ENCODE assay signal across 16 cellular contexts in the genomic region with DNA sequence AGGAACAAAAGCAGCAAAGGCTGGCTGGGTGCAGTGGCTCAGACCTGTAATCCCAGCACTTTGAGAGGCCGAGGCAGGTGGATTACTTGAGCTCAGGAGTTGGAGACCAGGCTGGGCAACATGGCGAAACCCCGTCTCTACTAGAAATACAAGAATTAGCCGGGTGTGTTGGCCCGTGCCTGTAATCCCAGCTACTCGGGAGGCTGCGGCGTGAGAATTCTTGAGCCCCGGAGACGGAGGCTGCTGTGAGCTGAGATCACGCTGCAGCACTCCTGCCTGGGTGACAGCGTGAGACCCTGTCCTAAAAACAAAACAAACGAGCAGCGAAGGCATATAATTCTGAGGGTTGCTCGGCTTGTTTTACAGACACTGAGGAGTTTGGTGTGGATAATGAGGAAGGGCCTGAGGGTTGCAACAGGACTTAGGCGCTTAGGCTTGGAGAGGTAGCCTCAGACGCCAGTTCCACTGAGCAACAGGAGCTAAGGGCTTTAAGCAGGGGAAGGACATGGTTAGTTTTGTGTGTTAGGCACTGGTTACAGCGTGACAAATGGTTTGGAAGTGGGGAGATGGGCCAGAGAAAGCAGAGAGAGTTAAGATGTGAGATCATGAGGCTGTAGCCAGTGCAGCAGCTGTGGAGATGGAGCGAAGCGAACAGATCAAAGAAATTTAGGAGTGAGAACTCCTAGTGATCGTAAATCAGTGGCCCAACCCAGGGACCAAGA. TPM values are rescaled to one million over a fixed set of nuclear protein-coding genes. Genes with fewer than 3 reads are reported as not detected.
A peak's percentile ranks its signal among the peaks of the same experiment; 100 is the strongest.
DNase-seq lines count a peak whose midpoint lies in the region; ATAC-seq and TF ChIP-seq lines count a peak whose summit lies in the region.
"Had no signal": no experiment of that assay in that cellular context is flagged by ENCODE, and none has a peak within 500 bp of the region (broad histone marks: within the 10 kb centered on the region; RNA-seq: fewer than 3 reads in every experiment).

No MANE protein-coding gene starts in this region.

- peak overlapping the region; percentile 97 for H3K27ac Mint-ChIP-seq in activated T-helper 2 cell treated with anti-CD3 and anti-CD28 coated beads, Interferon-gamma antibody, Interleukin-2, Interleukin-4, amounts not matched to agents 10 μg/mL and 5 μg/mL and 100 μg/mL, durations not matched to agents 14 hours and 24 hours and 36 hours
- peak overlapping the region in 4 of 6 donors; percentile 6 to 88 (median 58) for H3K27ac Mint-ChIP-seq in naive B cell
- peak overlapping the region; percentile 98 for H3K27ac Mint-ChIP-seq in type B pancreatic cell

- peaks cover 21% of the 10 kb centered on the region for H3K4me1 Mint-ChIP-seq in activated T-cell treated with anti-CD3 and anti-CD28 coated beads, Interleukin-2, amount 50 U/mL, for 4 hours (ENCODE audit: low read depth)
- H3K4me1 Mint-ChIP-seq in activated T-helper 2 cell treated with anti-CD3 and anti-CD28 coated beads, Interferon-gamma antibody, Interleukin-2, Interleukin-4, amounts not matched to agents 10 μg/mL and 5 μg/mL and 100 μg/mL, durations not matched to agents 14 hours and 24 hours and 36 hours (ENCODE audit: low read depth), result peaks cover 21% of the 10 kb centered on the region
- H3K4me1 Mint-ChIP-seq in naive B cell (peaks cover 21 to 33% (median 27%) of the 10 kb centered on the region in 3 donors), type B pancreatic cell (ENCODE audit: unreplicated experiment) (peaks cover 37% of the 10 kb centered on the region)

- no peak for TF ChIP-seq CTCF in type B pancreatic cell (conservative IDR thresholded peaks at IDR 0.05)
- no peak for TF ChIP-seq CTCF in right atrium auricular region (IDR thresholded peaks at IDR 0.05)

- no peaks in the 10 kb centered on the region for H3K27me3 ChIP-seq in right atrium auricular region
- H3K27me3 ChIP-seq: cardiac muscle cell had no signal

- intact Hi-C loops in activated T-helper 2 cell treated with anti-CD3 and anti-CD28 coated beads, Interferon-gamma antibody, Interleukin-2, Interleukin-4, amounts not matched to agents 10 μg/mL and 5 μg/mL and 100 μg/mL, durations not matched to agents 14 hours and 24 hours and 36 hours (cut with micrococcal nuclease), result loop anchor here (5.0 kb wide), 1 partner anchor 135 kb away; a partner anchor contains a TSS

- H3K4me1 ChIP-seq in right atrium auricular region, result peaks cover 0 to 13% of the 10 kb centered on the region in 2 donors

- no peaks in the 10 kb centered on the region for H3K9me3 Mint-ChIP-seq in activated T-cell treated with anti-CD3 and anti-CD28 coated beads, Interleukin-2, amount 50 U/mL, for 4 hours
- H3K9me3 Mint-ChIP-seq in activated T-helper 2 cell treated with anti-CD3 and anti-CD28 coated beads, Interferon-gamma antibody, Interleukin-2, Interleukin-4, amounts not matched to agents 10 μg/mL and 5 μg/mL and 100 μg/mL, durations not matched to agents 14 hours and 24 hours and 36 hours, result no peaks in the 10 kb centered on the region
- H3K9me3 Mint-ChIP-seq in naive B cell, result peaks cover 0 to 2% (median 0%) of the 10 kb centered on the region in 7 donors
- H3K9me3 Mint-ChIP-seq in type B pancreatic cell, result peaks cover 4% of the 10 kb centered on the region
- H3K9me3 Mint-ChIP-seq: T-helper 2 cell treated with Interferon-gamma antibody and Interleukin-4, amounts not matched to agents 5 μg/mL and 100 μg/mL, for 36 hours had no signal

- H3K9me3 ChIP-seq in right atrium auricular region, result no peaks in the 10 kb centered on the region

- H3K27me3 Mint-ChIP-seq in activated T-cell treated with anti-CD3 and anti-CD28 coated beads, Interleukin-2, amount 50 U/mL, for 4 hours (ENCODE audit: low read depth), result no peaks in the 10 kb centered on the region
- H3K27me3 Mint-ChIP-seq in activated T-helper 2 cell treated with anti-CD3 and anti-CD28 coated beads, Interferon-gamma antibody, Interleukin-2, Interleukin-4, amounts not matched to agents 10 μg/mL and 5 μg/mL and 100 μg/mL, durations not matched to agents 14 hours and 24 hours and 36 hours (ENCODE audit: low read depth), result no peaks in the 10 kb centered on the region
- no peaks in the 10 kb centered on the region for H3K27me3 Mint-ChIP-seq in naive B cell
- peaks cover 4% of the 10 kb centered on the region for H3K27me3 Mint-ChIP-seq in type B pancreatic cell

- H3K4me3 ChIP-seq in right atrium auricular region, result no peak overlapping the region

- no peak for DNase-seq in activated T-cell treated with anti-CD3 and anti-CD28 coated beads, Interleukin-2, amount 50 U/mL, for 4 hours
- DNase-seq in activated T-cell treated with anti-CD3 and anti-CD28 coated beads, Interleukin-2, amount 50 U/mL, for 48 hours, result no peak
- DNase-seq in activated T-helper 2 cell treated with anti-CD3 and anti-CD28 coated beads, Interferon-gamma antibody, Interleukin-2, Interleukin-4, amounts not matched to agents 10 μg/mL and 5 μg/mL and 100 μg/mL, durations not matched to agents 14 hours and 24 hours and 36 hours (ENCODE audit: low spot score), result no peak
- no peak for DNase-seq in naive B cell
- no peak for DNase-seq in type B pancreatic cell (ENCODE audit: extremely low spot score, unreplicated experiment)
- DNase-seq in NOMO-1 (lab: John Stamatoyannopoulos, UW; ENCODE audit: unreplicated experiment in 2 of 2), result no peak
- no peak for DNase-seq in right atrium auricular region (ENCODE audit: low spot score)
- DNase-seq: activated CD4-positive, alpha-beta T cell treated with anti-CD3 and anti-CD28 coated beads, Interleukin-2, amount 50 U/mL, for 4 hours; activated naive CD4-positive, alpha-beta T cell treated with anti-CD3 and anti-CD28 coated beads, Interleukin-2, amount 50 U/mL, for 16 hours; head of caudate nucleus; NCI-H82 had no signal

- H3K27ac ChIP-seq in right atrium auricular region, result no peak overlapping the region

- no peaks in the 10 kb centered on the region for H3K36me3 Mint-ChIP-seq in activated T-cell treated with anti-CD3 and anti-CD28 coated beads, Interleukin-2, amount 50 U/mL, for 4 hours (ENCODE audit: insufficient read depth)
- H3K36me3 Mint-ChIP-seq in activated T-helper 2 cell treated with anti-CD3 and anti-CD28 coated beads, Interferon-gamma antibody, Interleukin-2, Interleukin-4, amounts not matched to agents 10 μg/mL and 5 μg/mL and 100 μg/mL, durations not matched to agents 14 hours and 24 hours and 36 hours (ENCODE audit: low read depth), result no peaks in the 10 kb centered on the region
- H3K36me3 Mint-ChIP-seq in naive B cell, result no peaks in the 10 kb centered on the region
- H3K36me3 Mint-ChIP-seq in type B pancreatic cell, result no peaks in the 10 kb centered on the region

- peak overlapping the region; percentile 93 for H3K4me3 Mint-ChIP-seq in activated T-cell treated with anti-CD3 and anti-CD28 coated beads, Interleukin-2, amount 50 U/mL, for 4 hours
- no peak overlapping the region for H3K4me3 Mint-ChIP-seq in activated T-helper 2 cell treated with anti-CD3 and anti-CD28 coated beads, Interferon-gamma antibody, Interleukin-2, Interleukin-4, amounts not matched to agents 10 μg/mL and 5 μg/mL and 100 μg/mL, durations not matched to agents 14 hours and 24 hours and 36 hours (ENCODE audit: low read depth)
- peak overlapping the region in 6 of 8 donors; percentile 87 to 96 (median 95) for H3K4me3 Mint-ChIP-seq in naive B cell
- H3K4me3 Mint-ChIP-seq in type B pancreatic cell, result peak overlapping the region; percentile 96

- H3K36me3 ChIP-seq in right atrium auricular region, result no peaks in the 10 kb centered on the region
- H3K36me3 ChIP-seq: cardiac muscle cell had no signal

- ATAC-seq in activated T-cell treated with anti-CD3 and anti-CD28 coated beads, Interleukin-2, amount 50 U/mL, for 4 hours, result no peak
- no peak for ATAC-seq in naive B cell (ENCODE audit: low read depth in 2 of 2)
- no peak for ATAC-seq in HG03097 (IDR thresholded peaks at IDR 0.05; ENCODE audit: low FRiP score, unreplicated experiment)
- ATAC-seq: Right ventricle myocardium inferior had no signal

RNA-seq across cellular contexts. Expression of a gene that starts 1.2 kb away (rescaled TPM):
- under 1 TPM; 0.10 to 0.60 (median 0.37) TPM for total RNA-seq in activated T-cell treated with anti-CD3 and anti-CD28 coated beads, Interleukin-2, amount 50 U/mL, for 4 hours
- 0.30 and 0.34 TPM in 2 replicates for total RNA-seq in activated T-helper 2 cell treated with anti-CD3 and anti-CD28 coated beads, Interferon-gamma antibody, Interleukin-2, Interleukin-4, amounts not matched to agents 10 μg/mL and 5 μg/mL and 100 μg/mL, durations not matched to agents 14 hours and 24 hours and 36 hours
- polyA plus RNA-seq in naive B cell (ENCODE audit: low read depth in 6 of 6), result under 1 TPM in 2 of 6 donors, not detected in 4; 0.24 to 0.84 TPM
- 0.50 and 1.2 TPM in 2 replicates for total RNA-seq in type B pancreatic cell (ENCODE audit: low replicate concordance)
- 10 to 100 TPM; 24.4 to 34.9 TPM for total RNA-seq in right atrium auricular region
- total RNA-seq: smooth muscle cell had no signal

RNA-seq across cellular contexts. Expression of a gene that starts 1.3 kb away (rescaled TPM):
- 10 to 100 TPM; 47.8 to 56.2 (median 51.3) TPM for total RNA-seq in activated T-cell treated with anti-CD3 and anti-CD28 coated beads, Interleukin-2, amount 50 U/mL, for 4 hours
- total RNA-seq in activated T-helper 2 cell treated with anti-CD3 and anti-CD28 coated beads, Interferon-gamma antibody, Interleukin-2, Interleukin-4, amounts not matched to agents 10 μg/mL and 5 μg/mL and 100 μg/mL, durations not matched to agents 14 hours and 24 hours and 36 hours, result 70.5 and 77.1 TPM in 2 replicates
- polyA plus RNA-seq in naive B cell (ENCODE audit: low read depth in 6 of 6), result 10 to 100 TPM; 10.5 to 23.8 (median 12.6) TPM
- 43.3 and 66.4 TPM in 2 replicates for total RNA-seq in type B pancreatic cell (ENCODE audit: low replicate concordance)
- total RNA-seq in right atrium auricular region, result 10 to 100 TPM; 23.0 to 38.3 TPM

Comparison
In these comparisons a context has a peak if more than half of its experiments do, and no peak if none do; other contexts are left out.
1. RNA of a gene that starts 1.2 kb away (total RNA-seq): 24.4 to 34.9 TPM in right atrium auricular region; 0.50 to 1.2 TPM in type B pancreatic cell, 0.10 to 0.60 TPM in activated T-cell treated with anti-CD3 and anti-CD28 coated beads, Interleukin-2, amount 50 U/mL, for 4 hours and 0.30 to 0.34 TPM in activated T-helper 2 cell treated with anti-CD3 and anti-CD28 coated beads, Interferon-gamma antibody, Interleukin-2, Interleukin-4, amounts not matched to agents 10 μg/mL and 5 μg/mL and 100 μg/mL, durations not matched to agents 14 hours and 24 hours and 36 hours; every median in the first group is over 10 times any median in the second.
2. Peak in every context shown above with its lines, with median percentiles within 50 percentile points of each other: H3K27ac Mint-ChIP-seq.